ENCODE assay signal across 10 cellular contexts in genomic region chr10:98267069-98267893, GRCh38. TPM values are rescaled to one million over a fixed set of nuclear protein-coding genes. Genes with fewer than 3 reads are reported as not detected.
DNase-seq lines count a peak whose midpoint lies in the region; ATAC-seq lines count a peak whose summit lies in the region.
"Had no signal": no experiment of that assay in that cellular context is flagged by ENCODE, and none has a peak within 500 bp of the region (broad histone marks: within the 10 kb centered on the region; RNA-seq: fewer than 3 reads in every experiment).

No MANE protein-coding gene starts in this region.

- no peaks in the 10 kb centered on the region for H3K4me1 Mint-ChIP-seq in activated T-helper 17 cell treated with anti-CD3 and anti-CD28 coated beads, Interleukin-2, amount 50 U/mL, for 72 hours
- H3K4me1 Mint-ChIP-seq in stimulated activated memory B cell treated with anti-CD40 and anti-IgM and Interleukin-4, amounts not matched to agents 10 μg/mL and 1 μg/mL and 100 μg/mL, for 72 hours, result no peaks in the 10 kb centered on the region

- peaks cover 27% of the 10 kb centered on the region for H3K27me3 Mint-ChIP-seq in activated T-helper 17 cell treated with anti-CD3 and anti-CD28 coated beads, Interleukin-2, amount 50 U/mL, for 72 hours
- peaks cover 28% of the 10 kb centered on the region for H3K27me3 Mint-ChIP-seq in stimulated activated memory B cell treated with anti-CD40 and anti-IgM and Interleukin-4, amounts not matched to agents 10 μg/mL and 1 μg/mL and 100 μg/mL, for 72 hours

- H3K27me3 ChIP-seq in iPS-18a (ENCODE audit: control insufficient read depth, insufficient read depth, low read length), result peaks cover 17% of the 10 kb centered on the region
- H3K27me3 ChIP-seq: SJSA1 had no signal

- DNase-seq in DMS 273 (lab: John Stamatoyannopoulos, UW; ENCODE audit: unreplicated experiment) (peak; percentile 57), DMS 273 treated with DMSO at 0.1 percent for 48 hours (lab: John Stamatoyannopoulos, UW) (no peak), NCI-H1694 treated with DMSO at 0.1 percent for 48 hours (lab: John Stamatoyannopoulos, UW) (no peak), GF-D8 (lab: John Stamatoyannopoulos, UW) (no peak)

- no peak overlapping the region for H3K27ac Mint-ChIP-seq in activated T-helper 17 cell treated with anti-CD3 and anti-CD28 coated beads, Interleukin-2, amount 50 U/mL, for 72 hours
- H3K27ac Mint-ChIP-seq in stimulated activated memory B cell treated with anti-CD40 and anti-IgM and Interleukin-4, amounts not matched to agents 10 μg/mL and 1 μg/mL and 100 μg/mL, for 72 hours, result no peak overlapping the region

- no peak overlapping the region for H3K9ac ChIP-seq in iPS-18a (ENCODE audit: low read length)

- peak overlapping the region; percentile 57 for H3K4me3 Mint-ChIP-seq in activated T-helper 17 cell treated with anti-CD3 and anti-CD28 coated beads, Interleukin-2, amount 50 U/mL, for 72 hours
- H3K4me3 Mint-ChIP-seq in stimulated activated memory B cell treated with anti-CD40 and anti-IgM and Interleukin-4, amounts not matched to agents 10 μg/mL and 1 μg/mL and 100 μg/mL, for 72 hours, result peak overlapping the region; percentile 71

- H3K27ac ChIP-seq in iPS-18a (ENCODE audit: low read length), result no peak overlapping the region
- H3K27ac ChIP-seq: 22Rv1, SJSA1 had no signal

- H3K36me3 ChIP-seq in iPS-18a (ENCODE audit: control insufficient read depth, low read depth, low read length), result no peaks in the 10 kb centered on the region
- H3K36me3 ChIP-seq: SJSA1 had no signal

- H3K4me3 ChIP-seq in iPS-18a (ENCODE audit: low read length), result peak overlapping the region; percentile 41

- H3K9me3 Mint-ChIP-seq in activated T-helper 17 cell treated with anti-CD3 and anti-CD28 coated beads, Interleukin-2, amount 50 U/mL, for 72 hours, result no peaks in the 10 kb centered on the region
- no peaks in the 10 kb centered on the region for H3K9me3 Mint-ChIP-seq in stimulated activated memory B cell treated with anti-CD40 and anti-IgM and Interleukin-4, amounts not matched to agents 10 μg/mL and 1 μg/mL and 100 μg/mL, for 72 hours

- no peaks in the 10 kb centered on the region for H3K36me3 Mint-ChIP-seq in activated T-helper 17 cell treated with anti-CD3 and anti-CD28 coated beads, Interleukin-2, amount 50 U/mL, for 72 hours (ENCODE audit: low read depth)
- no peaks in the 10 kb centered on the region for H3K36me3 Mint-ChIP-seq in stimulated activated memory B cell treated with anti-CD40 and anti-IgM and Interleukin-4, amounts not matched to agents 10 μg/mL and 1 μg/mL and 100 μg/mL, for 72 hours

- H3K4me1 ChIP-seq in iPS-18a (ENCODE audit: control insufficient read depth, low read depth, low read length), result no peaks in the 10 kb centered on the region

- H3K9me3 ChIP-seq in iPS-18a (ENCODE audit: control insufficient read depth, low read depth, low read length), result no peaks in the 10 kb centered on the region
- H3K9me3 ChIP-seq: SJSA1 had no signal

- no peak for ATAC-seq in activated T-helper 17 cell treated with anti-CD3 and anti-CD28 coated beads, Interleukin-2, amount 50 U/mL, for 72 hours (replicated peaks)
- ATAC-seq in stimulated activated memory B cell treated with anti-CD40 and anti-IgM and Interleukin-4, amounts not matched to agents 10 μg/mL and 1 μg/mL and 100 μg/mL, for 72 hours, result no peak
- ATAC-seq in HG03378 (IDR thresholded peaks at IDR 0.05; ENCODE audit: unreplicated experiment), result no peak

RNA-seq across cellular contexts. Expression of gene LOXL4, which starts 0.7 kb away (rescaled TPM):
- total RNA-seq in activated T-helper 17 cell treated with anti-CD3 and anti-CD28 coated beads, Interleukin-2, amount 50 U/mL, for 72 hours, result not detected
